ENCODE assay signal across 18 cellular contexts in genomic region chr2:106010818-106011355, GRCh38.
"Had no signal": no experiment of that assay in that cellular context is flagged by ENCODE, and none has a peak within 500 bp of the region (broad histone marks: within the 10 kb centered on the region; RNA-seq: fewer than 3 reads in every experiment).

No MANE protein-coding gene starts in this region.

- DNase-seq: activated CD4-positive, alpha-beta memory T cell treated with anti-CD3 and anti-CD28 coated beads for 36 hours; activated CD4-positive, alpha-beta T cell treated with anti-CD3 and anti-CD28 coated beads for 48 hours; activated naive CD4-positive, alpha-beta T cell treated with Interleukin-2 at 50 U/mL for 16 hours; activated naive CD8-positive, alpha-beta T cell treated with anti-CD3 and anti-CD28 coated beads for 36 hours; activated T-cell treated with anti-CD3 and anti-CD28 coated beads, Interleukin-2, amount 50 U/mL, for 48 hours; effector CD4-positive, alpha-beta T cell; foreskin melanocyte; glutamatergic neuron; hypothalamus; mesenchymal stem cell; stimulated activated CD4-positive, alpha-beta T cell treated with anti-CD3 and anti-CD28 coated beads, Interleukin-4, amount 100 ng/mL, for 4 hours; stimulated activated naive CD8-positive, alpha-beta T cell treated with anti-CD3 and anti-CD28 coated beads, Interleukin-15, Interleukin-2, amounts not matched to agents 100 U/mL and 50 U/mL, for 24 hours; substantia nigra; T1000; tibial artery had no signal

- H3K4me3 Mint-ChIP-seq: activated CD4-positive, alpha-beta memory T cell treated with anti-CD3 and anti-CD28 coated beads for 36 hours; activated naive CD8-positive, alpha-beta T cell treated with anti-CD3 and anti-CD28 coated beads for 36 hours; neural crest cell; T-helper 1 cell treated with Interleukin-12 subunit alpha and Interleukin-12 subunit beta and Interleukin-4 antibody, amounts not matched to agents 30 μg/mL and 1 μg/mL, for 36 hours had no signal

- H3K36me3 ChIP-seq: cardiac muscle cell, tibial artery had no signal

- H3K27ac ChIP-seq: cardiac muscle cell, tibial artery had no signal

- H3K4me1 ChIP-seq: tibial artery had no signal

- ATAC-seq: stimulated activated naive CD8-positive, alpha-beta T cell treated with anti-CD3 and anti-CD28 coated beads, Interleukin-15, Interleukin-2, amounts not matched to agents 100 U/mL and 50 U/mL, for 24 hours had no signal

- H3K27me3 Mint-ChIP-seq: activated CD4-positive, alpha-beta memory T cell treated with anti-CD3 and anti-CD28 coated beads for 36 hours; activated naive CD8-positive, alpha-beta T cell treated with anti-CD3 and anti-CD28 coated beads for 36 hours had no signal

- H3K4me3 ChIP-seq: cardiac muscle cell, tibial artery had no signal

- H3K27ac Mint-ChIP-seq: activated CD4-positive, alpha-beta memory T cell treated with anti-CD3 and anti-CD28 coated beads for 36 hours; activated naive CD8-positive, alpha-beta T cell treated with anti-CD3 and anti-CD28 coated beads for 36 hours; T-helper 1 cell treated with Interleukin-12 subunit alpha and Interleukin-12 subunit beta and Interleukin-4 antibody, amounts not matched to agents 30 μg/mL and 1 μg/mL, for 36 hours had no signal

- H3K27me3 ChIP-seq: cardiac muscle cell, tibial artery had no signal
